ENCODE assay signal across 14 cellular contexts in the genomic region with DNA sequence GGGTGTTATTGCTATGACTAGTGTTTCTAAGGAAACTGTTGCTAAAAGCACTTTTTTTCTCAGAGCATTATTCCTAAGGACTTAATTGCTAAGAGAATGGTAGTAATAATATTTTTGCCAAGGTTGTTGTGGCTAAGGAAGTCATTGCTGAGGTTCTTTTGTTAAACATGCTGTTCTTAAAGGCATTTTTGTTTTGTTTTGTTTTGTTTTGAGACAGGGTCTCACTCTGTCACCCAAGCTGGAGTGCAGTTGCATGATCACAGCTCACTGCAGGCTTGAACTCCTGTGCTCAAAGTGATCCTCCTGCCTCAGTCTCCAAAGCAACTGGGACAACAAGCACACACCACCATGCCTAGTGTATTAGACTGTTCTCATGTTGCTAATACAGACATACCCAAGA. TPM values are rescaled to one million over a fixed set of nuclear protein-coding genes. Genes with fewer than 3 reads are reported as not detected.
A peak's percentile ranks its signal among the peaks of the same experiment; 100 is the strongest.
DNase-seq lines count a peak whose midpoint lies in the region; TF ChIP-seq lines count a peak whose summit lies in the region.
"Not testable (repeated sequence)": the region's sequence is repeated elsewhere in the genome, so short reads cannot be mapped to it uniquely, and the experiment has no call there.
"Had no signal": no experiment of that assay in that cellular context is flagged by ENCODE, and none has a peak within 500 bp of the region (broad histone marks: within the 10 kb centered on the region; RNA-seq: fewer than 3 reads in every experiment).

No MANE protein-coding gene starts in this region.

- not testable (repeated sequence) for H3K4ac ChIP-seq in trophoblast cell (ENCODE audit: low read depth, low read length)

- H3K27ac Mint-ChIP-seq in endodermal cell: peak overlapping the region; percentile 17

- H2AFZ ChIP-seq in trophoblast cell (ENCODE audit: insufficient read depth, low read length, poor library complexity): not testable (repeated sequence)

- H3K27me3 ChIP-seq in endodermal cell (ENCODE audit: control insufficient read depth, insufficient read depth, low read length, poor library complexity, severe bottlenecking); esophagus muscularis mucosa; left ventricle myocardium inferior (ENCODE audit: low read depth); neutrophil; trophoblast cell (ENCODE audit: insufficient read depth, low read length): not testable (repeated sequence)

- not testable (repeated sequence) for H3K36me3 Mint-ChIP-seq in endodermal cell (ENCODE audit: low read depth)

- H3K79me2 ChIP-seq in trophoblast cell (ENCODE audit: control insufficient read depth, insufficient read depth, low read length, poor library complexity): not testable (repeated sequence)

- H3K4me1 Mint-ChIP-seq in endodermal cell: not testable (repeated sequence)

- TF ChIP-seq EP300 in esophagus muscularis mucosa (IDR thresholded peaks at IDR 0.05): not testable (repeated sequence)

- H3K4me2 ChIP-seq in trophoblast cell (ENCODE audit: low read length): not testable (repeated sequence)

- not testable (repeated sequence) for H3K9me3 ChIP-seq in endodermal cell (ENCODE audit: control insufficient read depth, low read length); esophagus muscularis mucosa; left ventricle myocardium inferior (replicated peaks); neutrophil; trophoblast cell (ENCODE audit: insufficient read depth, low read depth, low read length)

- TF ChIP-seq POLR2A in esophagus muscularis mucosa (IDR thresholded peaks at IDR 0.05; ENCODE audit: low read depth): not testable (repeated sequence)

- not testable (repeated sequence) for H3K23ac ChIP-seq in trophoblast cell (ENCODE audit: low read length)

- not testable (repeated sequence) for H2AK5ac ChIP-seq in trophoblast cell (ENCODE audit: low read length)

- H3K4me3 ChIP-seq in endodermal cell (ENCODE audit: low read length); esophagus muscularis mucosa; left ventricle myocardium inferior; neutrophil (ENCODE audit: low read depth in 1 of 2, low read length in 1 of 2); trophoblast cell (ENCODE audit: low read depth, low read length): not testable (repeated sequence)

- H3K27me3 Mint-ChIP-seq in endodermal cell (ENCODE audit: insufficient read depth): not testable (repeated sequence)

- not testable (repeated sequence) for H3K79me1 ChIP-seq in trophoblast cell (ENCODE audit: low read length)

- not testable (repeated sequence) for H3K4me1 ChIP-seq in endodermal cell (ENCODE audit: control insufficient read depth, insufficient read depth, low read length); neutrophil (ENCODE audit: control insufficient read depth in 1 of 2, insufficient read depth in 1 of 2, low read depth in 1 of 2, low read length in 1 of 2); trophoblast cell (ENCODE audit: control insufficient read depth in 1 of 2, insufficient read depth in 2 of 2, low read length in 2 of 2)
- peaks cover 12 to 41% (median 23%) of the 10 kb centered on the region in 4 donors for H3K4me1 ChIP-seq in esophagus muscularis mucosa
- peaks cover 18% of the 10 kb centered on the region for H3K4me1 ChIP-seq in left ventricle myocardium inferior

- not testable (repeated sequence) for H2BK12ac ChIP-seq in trophoblast cell (ENCODE audit: low read length)

- not testable (repeated sequence) for TF ChIP-seq CTCF in endodermal cell (conservative IDR thresholded peaks at IDR 0.05); esophagus muscularis mucosa (IDR thresholded peaks at IDR 0.05); left ventricle myocardium inferior (IDR thresholded peaks at IDR 0.05; ENCODE audit: borderline replicate concordance); neutrophil (IDR thresholded peaks at IDR 0.05)

- H3K18ac ChIP-seq in trophoblast cell (ENCODE audit: low read length): not testable (repeated sequence)

- not testable (repeated sequence) for H4K91ac ChIP-seq in trophoblast cell (ENCODE audit: low read depth, low read length)

- H3K36me3 ChIP-seq in endodermal cell (ENCODE audit: control insufficient read depth, insufficient read depth, low read length); esophagus muscularis mucosa; left ventricle myocardium inferior; neutrophil; trophoblast cell (ENCODE audit: control insufficient read depth in 1 of 2, insufficient read depth in 2 of 2, low read length in 2 of 2): not testable (repeated sequence)

- H3K9me3 Mint-ChIP-seq in endodermal cell: not testable (repeated sequence)

- not testable (repeated sequence) for H3K9ac ChIP-seq in endodermal cell (ENCODE audit: extremely low read depth, low read length, poor library complexity, severe bottlenecking); trophoblast cell (ENCODE audit: low read length)

- intact Hi-C loops in esophagus muscularis mucosa (cut with DNase I); left ventricle myocardium inferior (cut with micrococcal nuclease): not testable (repeated sequence)

- not testable (repeated sequence) for H3K4me3 Mint-ChIP-seq in endodermal cell

- not testable (repeated sequence) for H3K14ac ChIP-seq in trophoblast cell (ENCODE audit: low read length)

- DNase-seq in endodermal cell; esophagus muscularis mucosa (ENCODE audit: extremely low spot score); left ventricle myocardium inferior: not testable (repeated sequence)
- peak; percentile 3 to 52 for DNase-seq in trophoblast cell

- not testable (repeated sequence) for H2BK5ac ChIP-seq in trophoblast cell (ENCODE audit: low read depth, low read length, poor library complexity)

- not testable (repeated sequence) for H2BK120ac ChIP-seq in trophoblast cell (ENCODE audit: insufficient read depth, low read length, poor library complexity)

- H3K27ac ChIP-seq in endodermal cell (ENCODE audit: low read depth, low read length); trophoblast cell (ENCODE audit: low read depth, low read length): not testable (repeated sequence)
- H3K27ac ChIP-seq in esophagus muscularis mucosa (replicated peaks in 1 of 4) (peak overlapping the region; percentile 7 to 69 (median 30)), left ventricle myocardium inferior (replicated peaks) (peak overlapping the region; percentile 63), neutrophil (peak overlapping the region; percentile 80)

- not testable (repeated sequence) for H4K12ac ChIP-seq in trophoblast cell (ENCODE audit: low read depth, low read length)

- not testable (repeated sequence) for H4K8ac ChIP-seq in trophoblast cell (ENCODE audit: low read depth, low read length)

RNA-seq across cellular contexts. Expression of a gene that starts 51.2 kb away (rescaled TPM):
- total RNA-seq in endodermal cell (not detected), esophagus muscularis mucosa (not detected), left ventricle myocardium inferior (not detected)
- 0.04 TPM for polyA plus RNA-seq in endodermal cell (2013, experiment 1 of 2)
- 0.12 TPM for polyA plus RNA-seq in endodermal cell (2013, experiment 2 of 2)
- polyA plus RNA-seq in trophoblast cell (2013): not detected in 2 replicates
- total RNA-seq: A673; CD4-positive, alpha-beta memory T cell; CD4-positive, CD25-positive, alpha-beta regulatory T cell; CD8-positive, alpha-beta memory T cell; Daoy; G401; GM12878 had no signal
- polyA plus RNA-seq: AG04450; CD14-positive monocyte; CD4-positive, alpha-beta memory T cell; CD4-positive, CD25-positive, alpha-beta regulatory T cell; CD8-positive, alpha-beta memory T cell; GM12878 had no signal
